In genomic region chr7:132576723-132577089, GRCh38 we compare ENCODE assay signal across 9 cellular contexts. TPM values are rescaled to one million over a fixed set of nuclear protein-coding genes. Genes with fewer than 3 reads are reported as not detected.
A peak's percentile ranks its signal among the peaks of the same experiment; 100 is the strongest.
DNase-seq lines count a peak whose midpoint lies in the region; ATAC-seq and TF ChIP-seq lines count a peak whose summit lies in the region.
"Had no signal": no experiment of that assay in that cellular context is flagged by ENCODE, and none has a peak within 500 bp of the region (broad histone marks: within the 10 kb centered on the region; RNA-seq: fewer than 3 reads in every experiment).

No MANE protein-coding gene starts in this region.

- H3K36me3 Mint-ChIP-seq in activated naive CD4-positive, alpha-beta T cell treated with anti-CD3 and anti-CD28 coated beads for 36 hours (ENCODE audit: low read depth), result no peaks in the 10 kb centered on the region
- H3K36me3 Mint-ChIP-seq: activated naive CD4-positive, alpha-beta T cell treated with anti-CD3 and anti-CD28 coated beads, Interleukin-2, amount 50 U/mL, for 72 hours had no signal

- no peaks in the 10 kb centered on the region for H3K36me3 ChIP-seq in WERI-Rb-1

- intact Hi-C loops in right cardiac atrium (cut with DNase I), result loop anchor here (5.0 to 10.0 kb wide), 5 partner anchors 72 to 629 kb away; no protein-coding TSS in a partner anchor
- intact Hi-C loops in activated naive CD4-positive, alpha-beta T cell treated with anti-CD3 and anti-CD28 coated beads for 36 hours (cut with micrococcal nuclease), result loop anchor here (5.0 kb wide), 1 partner anchor 89 kb away; no protein-coding TSS in a partner anchor

- CTCF ChIA-PET in activated naive CD4-positive, alpha-beta T cell treated with anti-CD3 and anti-CD28 coated beads for 36 hours (lab: Charles Lee), result interaction anchor here (1.1 to 1.4 kb wide), 2 partner anchors 10 to 19 kb away, joined by 3 read pairs; no protein-coding TSS in a partner anchor

- H3K9me3 ChIP-seq in WERI-Rb-1 (ENCODE audit: severe bottlenecking) (no peaks in the 10 kb centered on the region), right cardiac atrium (ENCODE audit: control insufficient read depth, low read length) (no peaks in the 10 kb centered on the region)

- TF ChIP-seq CTCF in WERI-Rb-1 (IDR thresholded peaks at IDR 0.05; ENCODE audit: low read depth, low read length) (no peak), retinal pigment epithelial cell (conservative IDR thresholded peaks at IDR 0.05; ENCODE audit: low read depth, low read length) (no peak)

- no peaks in the 10 kb centered on the region for H3K9me3 Mint-ChIP-seq in activated naive CD4-positive, alpha-beta T cell treated with anti-CD3 and anti-CD28 coated beads for 36 hours
- H3K9me3 Mint-ChIP-seq: activated naive CD4-positive, alpha-beta T cell treated with anti-CD3 and anti-CD28 coated beads, Interleukin-2, amount 50 U/mL, for 72 hours had no signal

- peak in 1 of 2 donors; percentile 14 for ATAC-seq in right cardiac atrium

- H3K27ac ChIP-seq in WERI-Rb-1 (no peak overlapping the region), right cardiac atrium (ENCODE audit: low read length) (no peak overlapping the region)

- no peaks in the 10 kb centered on the region for H3K4me1 ChIP-seq in right cardiac atrium (ENCODE audit: control insufficient read depth, insufficient read depth, low read length)

- peak overlapping the region; percentile 59 for H3K4me3 ChIP-seq in WERI-Rb-1 (ENCODE audit: low read depth, low read length)
- H3K4me3 ChIP-seq in right cardiac atrium (ENCODE audit: low read length), result peak overlapping the region; percentile 79
- H3K4me3 ChIP-seq in retinal pigment epithelial cell (ENCODE audit: low read length), result peak overlapping the region; percentile 46

- peaks cover 59% of the 10 kb centered on the region for H3K27me3 Mint-ChIP-seq in activated naive CD4-positive, alpha-beta T cell treated with anti-CD3 and anti-CD28 coated beads for 36 hours (ENCODE audit: low read depth)

- no peak overlapping the region for H3K4me3 Mint-ChIP-seq in activated naive CD4-positive, alpha-beta T cell treated with anti-CD3 and anti-CD28 coated beads for 36 hours

- no peak overlapping the region for H3K27ac Mint-ChIP-seq in activated naive CD4-positive, alpha-beta T cell treated with anti-CD3 and anti-CD28 coated beads for 36 hours
- H3K27ac Mint-ChIP-seq: activated naive CD4-positive, alpha-beta T cell treated with anti-CD3 and anti-CD28 coated beads, Interleukin-2, amount 50 U/mL, for 72 hours had no signal

- WGBS in right cardiac atrium, result 2% methylated on average over 55 of the region's 55 CpGs

- DNase-seq in Daoy (ENCODE audit: low read depth) (peak; percentile 31), WERI-Rb-1 (no peak), right cardiac atrium (peak in 2 of 3 donors; percentile 60 to 61), retinal pigment epithelial cell (ENCODE audit: low read depth) (no peak), SKM-1 (lab: John Stamatoyannopoulos, UW; ENCODE audit: unreplicated experiment) (no peak), NCI-H1694 treated with DMSO at 0.1 percent for 48 hours (lab: John Stamatoyannopoulos, UW) (no peak), NCI-H82 (lab: John Stamatoyannopoulos, UW) (no peak)
- DNase-seq in activated naive CD4-positive, alpha-beta T cell treated with anti-CD3 and anti-CD28 coated beads for 36 hours, result no peak

- H3K4me1 Mint-ChIP-seq in activated naive CD4-positive, alpha-beta T cell treated with anti-CD3 and anti-CD28 coated beads for 36 hours (ENCODE audit: low read depth), result peaks cover 9% of the 10 kb centered on the region

- peaks cover 23% of the 10 kb centered on the region for H3K27me3 ChIP-seq in WERI-Rb-1 (ENCODE audit: insufficient read depth, low read depth, severe bottlenecking)
- H3K27me3 ChIP-seq in right cardiac atrium (ENCODE audit: control insufficient read depth, insufficient read depth), result no peaks in the 10 kb centered on the region

RNA-seq across cellular contexts. Expression of gene PLXNA4, which starts 0.4 kb away (rescaled TPM):
- 0.69 and 5.5 TPM in 2 replicates for total RNA-seq in Daoy (2014; rRNA removed; shearing (Covaris generic))
- total RNA-seq in right cardiac atrium, result 10 to 100 TPM; 12.2 to 19.3 (median 17.2) TPM
- 5.7 TPM for polyA plus RNA-seq in right cardiac atrium
- total RNA-seq in activated naive CD4-positive, alpha-beta T cell treated with anti-CD3 and anti-CD28 coated beads for 36 hours, result under 1 TPM; 0.02 to 0.05 TPM

Comparison
In these comparisons a context has a peak if more than half of its experiments do, and no peak if none do; other contexts are left out.
1. DNase-seq: peak in Daoy (single experiment) and right cardiac atrium (2 of 3); none in WERI-Rb-1 (single experiment), retinal pigment epithelial cell (single experiment), SKM-1 (single experiment), NCI-H1694 treated with DMSO at 0.1 percent for 48 hours (single experiment), activated naive CD4-positive, alpha-beta T cell treated with anti-CD3 and anti-CD28 coated beads for 36 hours (single experiment) and NCI-H82 (single experiment).
2. Peak in every context shown above with its lines, with median percentiles within 50 percentile points of each other: H3K4me3 ChIP-seq.